In the genomic region with DNA sequence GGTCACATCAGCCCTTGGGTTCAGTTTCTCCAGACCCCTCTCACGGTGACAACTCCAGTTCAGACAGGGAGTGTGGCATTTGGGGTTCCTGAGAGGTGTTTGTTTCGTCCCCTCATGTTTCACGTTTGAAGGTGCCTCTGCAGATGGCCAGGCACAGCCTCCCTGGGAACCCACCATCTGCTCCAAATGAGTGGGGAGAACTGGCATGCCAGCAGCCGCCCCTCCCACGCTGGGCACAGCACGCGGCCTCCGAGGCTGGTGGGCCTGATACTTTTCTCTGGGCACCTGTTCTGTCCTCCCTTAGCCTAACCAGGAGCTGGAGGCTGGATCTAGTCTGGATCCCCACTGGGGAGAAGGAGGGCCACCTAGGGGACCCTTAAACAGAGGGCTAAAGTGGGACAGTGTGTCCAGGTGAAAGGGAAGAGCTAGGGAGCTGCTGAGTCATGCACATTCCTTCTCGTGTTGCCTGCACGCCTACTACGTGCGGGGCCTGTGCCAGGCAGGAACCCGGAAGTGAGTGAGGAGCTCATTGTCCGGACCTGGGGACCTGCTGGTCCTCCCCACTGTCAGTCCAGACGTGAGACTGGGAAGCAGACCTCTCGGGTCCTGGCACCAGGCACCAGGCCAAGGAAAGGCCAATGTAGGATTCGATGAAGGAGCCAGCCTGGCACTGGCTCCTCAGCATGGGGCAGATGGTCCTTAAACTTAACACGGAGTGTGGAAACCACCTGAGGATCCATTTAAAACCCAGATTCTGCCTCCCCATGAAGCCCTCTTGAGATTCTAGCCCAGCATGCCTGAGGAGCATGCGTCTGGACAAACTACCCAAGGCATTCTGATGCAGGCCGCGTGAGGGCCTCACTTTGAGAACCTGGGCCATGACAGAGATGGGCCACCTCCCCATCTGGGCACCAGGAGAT, we compare ENCODE assay signal across 12 cellular contexts. TPM values are rescaled to one million over a fixed set of nuclear protein-coding genes. Genes with fewer than 3 reads are reported as not detected.
A peak's percentile ranks its signal among the peaks of the same experiment; 100 is the strongest.
DNase-seq lines count a peak whose midpoint lies in the region; ATAC-seq and TF ChIP-seq lines count a peak whose summit lies in the region.
"Had no signal": no experiment of that assay in that cellular context is flagged by ENCODE, and none has a peak within 500 bp of the region (broad histone marks: within the 10 kb centered on the region; RNA-seq: fewer than 3 reads in every experiment).

No MANE protein-coding gene starts in this region.

- no peak overlapping the region for H3K4me3 Mint-ChIP-seq in effector memory CD8-positive, alpha-beta T cell
- H3K4me3 Mint-ChIP-seq: natural killer cell had no signal

- no peaks in the 10 kb centered on the region for H3K36me3 Mint-ChIP-seq in effector memory CD8-positive, alpha-beta T cell (ENCODE audit: insufficient read depth)
- H3K36me3 Mint-ChIP-seq: natural killer cell had no signal

- intact Hi-C loops in sciatic nerve (cut with DNase I), result no loop called here

- ATAC-seq in sciatic nerve, result peak; percentile 0
- no peak for ATAC-seq in effector memory CD8-positive, alpha-beta T cell (replicated peaks)
- ATAC-seq: natural killer cell had no signal

- no peak overlapping the region for H3K27ac Mint-ChIP-seq in effector memory CD8-positive, alpha-beta T cell
- H3K27ac Mint-ChIP-seq: activated T-helper 2 cell treated with anti-CD3 and anti-CD28 coated beads, Interferon-gamma antibody, Interleukin-2, Interleukin-4, amounts not matched to agents 10 μg/mL and 5 μg/mL and 100 μg/mL, durations not matched to agents 14 hours and 24 hours and 36 hours; natural killer cell had no signal

- no peaks in the 10 kb centered on the region for H3K9me3 Mint-ChIP-seq in effector memory CD8-positive, alpha-beta T cell
- H3K9me3 Mint-ChIP-seq: activated T-helper 2 cell treated with anti-CD3 and anti-CD28 coated beads, Interferon-gamma antibody, Interleukin-2, Interleukin-4, amounts not matched to agents 10 μg/mL and 5 μg/mL and 100 μg/mL, durations not matched to agents 14 hours and 24 hours and 36 hours; natural killer cell had no signal

- H3K4me1 Mint-ChIP-seq in effector memory CD8-positive, alpha-beta T cell (ENCODE audit: low read depth in 2 of 2), result peaks cover 11% of the 10 kb centered on the region in 2 donors

- H3K27me3 Mint-ChIP-seq in effector memory CD8-positive, alpha-beta T cell, result peaks cover 18 to 34% of the 10 kb centered on the region in 2 donors

- DNase-seq in DMS 273 (lab: John Stamatoyannopoulos, UW; ENCODE audit: unreplicated experiment) (peak; percentile 94), NCI-H524 treated with DMSO at 0.1 percent for 48 hours (lab: John Stamatoyannopoulos, UW) (peak; percentile 42), epithelial cell of esophagus (ENCODE audit: low read depth) (peak; percentile 23), sciatic nerve (ENCODE audit: low spot score) (no peak), SIG-M5 (lab: John Stamatoyannopoulos, UW) (no peak), COLO668 (lab: John Stamatoyannopoulos, UW; ENCODE audit: unreplicated experiment) (no peak)
- DNase-seq in activated naive CD4-positive, alpha-beta T cell (lab: John Stamatoyannopoulos, UW), result no peak
- no peak for DNase-seq in effector memory CD8-positive, alpha-beta T cell
- DNase-seq: natural killer cell; NCI-H1048; stimulated activated CD4-positive, alpha-beta T cell treated with anti-CD3 and anti-CD28 coated beads, Interleukin-2, amount 100 ng/mL, for 24 hours had no signal

- TF ChIP-seq CTCF in epithelial cell of esophagus (IDR thresholded peaks at IDR 0.05; ENCODE audit: insufficient read depth, low read depth, low read length, missing control alignments), result no peak

- no peak overlapping the region for H3K4me3 ChIP-seq in epithelial cell of esophagus (ENCODE audit: low read length)

RNA-seq across cellular contexts. Expression of a gene that starts 11.7 kb away (rescaled TPM):
- total RNA-seq in sciatic nerve, result 52.7 TPM

RNA-seq across cellular contexts. Expression of a gene that starts 23.5 kb away (rescaled TPM):
- total RNA-seq in sciatic nerve, result 140 TPM

RNA-seq across cellular contexts. Expression of a gene that starts 54.8 kb away (rescaled TPM):
- 42.1 TPM for total RNA-seq in sciatic nerve

Comparison
In these comparisons a context has a peak if more than half of its experiments do, and no peak if none do; other contexts are left out.
1. DNase-seq: peak in DMS 273 (single experiment), NCI-H524 treated with DMSO at 0.1 percent for 48 hours (single experiment) and epithelial cell of esophagus (single experiment); none in sciatic nerve (single experiment), activated naive CD4-positive, alpha-beta T cell (0 of 4), SIG-M5 (single experiment), effector memory CD8-positive, alpha-beta T cell (0 of 3) and COLO668 (single experiment).